ENCODE assay signal across 1 cellular context in the genomic region with DNA sequence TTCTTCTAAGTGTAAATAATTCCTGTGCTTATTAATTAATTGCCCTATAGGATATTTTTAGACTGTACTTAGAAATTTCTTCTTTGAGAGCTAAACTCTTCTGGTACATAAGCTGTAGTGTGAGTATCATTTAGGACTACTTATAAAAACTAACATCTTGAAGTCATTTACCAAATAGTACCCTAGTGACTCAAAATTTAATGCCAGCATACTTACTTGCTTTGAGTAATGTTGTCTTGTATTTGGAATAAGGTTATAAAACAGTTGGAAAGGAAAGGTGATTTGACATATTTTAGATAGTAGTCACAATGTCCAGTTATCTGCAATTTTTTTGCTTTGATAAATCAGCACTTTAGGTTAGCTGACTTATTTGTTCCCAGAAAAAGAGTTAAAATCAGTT.
A peak's percentile ranks its signal among the peaks of the same experiment; 100 is the strongest.
TF ChIP-seq lines count a peak whose summit lies in the region.

No MANE protein-coding gene starts in this region.

TF ChIP-seq in SK-N-SH, 30 proteins besides CTCF, POLR2A, EP300 and RAD21 (continued from another document):
- TF ChIP-seq FOSL2 (IDR thresholded peaks at IDR 0.05; ENCODE audit: borderline replicate concordance, low read depth), result 0 out of 2 replicates have a peak, but pooled peaks have one; percentile 35
- TF ChIP-seq, protein P1, sequence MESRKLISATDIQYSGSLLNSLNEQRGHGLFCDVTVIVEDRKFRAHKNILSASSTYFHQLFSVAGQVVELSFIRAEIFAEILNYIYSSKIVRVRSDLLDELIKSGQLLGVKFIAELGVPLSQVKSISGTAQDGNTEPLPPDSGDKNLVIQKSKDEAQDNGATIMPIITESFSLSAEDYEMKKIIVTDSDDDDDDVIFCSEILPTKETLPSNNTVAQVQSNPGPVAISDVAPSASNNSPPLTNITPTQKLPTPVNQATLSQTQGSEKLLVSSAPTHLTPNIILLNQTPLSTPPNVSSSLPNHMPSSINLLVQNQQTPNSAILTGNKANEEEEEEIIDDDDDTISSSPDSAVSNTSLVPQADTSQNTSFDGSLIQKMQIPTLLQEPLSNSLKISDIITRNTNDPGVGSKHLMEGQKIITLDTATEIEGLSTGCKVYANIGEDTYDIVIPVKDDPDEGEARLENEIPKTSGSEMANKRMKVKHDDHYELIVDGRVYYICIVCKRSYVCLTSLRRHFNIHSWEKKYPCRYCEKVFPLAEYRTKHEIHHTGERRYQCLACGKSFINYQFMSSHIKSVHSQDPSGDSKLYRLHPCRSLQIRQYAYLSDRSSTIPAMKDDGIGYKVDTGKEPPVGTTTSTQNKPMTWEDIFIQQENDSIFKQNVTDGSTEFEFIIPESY (IDR thresholded peaks at IDR 0.05; ENCODE audit: borderline replicate concordance, low read depth), result no peak
- TF ChIP-seq TCF12 (IDR thresholded peaks at IDR 0.05), result peak; percentile 60
- TF ChIP-seq, protein P2, sequence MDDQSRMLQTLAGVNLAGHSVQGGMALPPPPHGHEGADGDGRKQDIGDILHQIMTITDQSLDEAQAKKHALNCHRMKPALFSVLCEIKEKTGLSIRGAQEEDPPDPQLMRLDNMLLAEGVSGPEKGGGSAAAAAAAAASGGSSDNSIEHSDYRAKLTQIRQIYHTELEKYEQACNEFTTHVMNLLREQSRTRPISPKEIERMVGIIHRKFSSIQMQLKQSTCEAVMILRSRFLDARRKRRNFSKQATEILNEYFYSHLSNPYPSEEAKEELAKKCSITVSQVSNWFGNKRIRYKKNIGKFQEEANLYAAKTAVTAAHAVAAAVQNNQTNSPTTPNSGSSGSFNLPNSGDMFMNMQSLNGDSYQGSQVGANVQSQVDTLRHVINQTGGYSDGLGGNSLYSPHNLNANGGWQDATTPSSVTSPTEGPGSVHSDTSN (IDR thresholded peaks at IDR 0.05), result peak; percentile 22; the same call in 1 of the 2 replicates
